In genomic region chr2:120068040-120068658, GRCh38 we compare ENCODE assay signal across 8 cellular contexts. TPM values are rescaled to one million over a fixed set of nuclear protein-coding genes. Genes with fewer than 3 reads are reported as not detected.
DNase-seq lines count a peak whose midpoint lies in the region; ATAC-seq, FAIRE-seq and TF ChIP-seq lines count a peak whose summit lies in the region.
"Not testable (repeated sequence)": the region's sequence is repeated elsewhere in the genome, so short reads cannot be mapped to it uniquely, and the experiment has no call there.

No MANE protein-coding gene starts in this region.

- not testable (repeated sequence) for H2AFZ ChIP-seq in neuronal stem cell (ENCODE audit: low read length)

- H3K18ac ChIP-seq in neuronal stem cell (ENCODE audit: low read length): peak overlapping the region; percentile 57

- not testable (repeated sequence) for H3K14ac ChIP-seq in neuronal stem cell (ENCODE audit: low read length)

- peaks cover 35% of the 10 kb centered on the region for H3K4me1 ChIP-seq in A549
- H3K4me1 ChIP-seq in Panc1 (ENCODE audit: control insufficient read depth, insufficient read depth, low read length): peaks cover 32% of the 10 kb centered on the region
- H3K4me1 ChIP-seq in neuronal stem cell (ENCODE audit: control insufficient read depth in 2 of 2, insufficient read depth in 1 of 2, low read depth in 1 of 2, low read length in 2 of 2): not testable (repeated sequence)

- POLR2A ChIA-PET in A549 (lab: Yijun Ruan, JAX); Panc1 (lab: Charles Lee): not testable (repeated sequence)

- TF ChIP-seq RAD21 in A549 (conservative IDR thresholded peaks at IDR 0.05 in 1 of 2, IDR thresholded peaks at IDR 0.05 in 1 of 2): not testable (repeated sequence)

- not testable (repeated sequence) for TF ChIP-seq EP300 in A549 (IDR thresholded peaks at IDR 0.05)

- H3K4me3 ChIP-seq in A549; Panc1 (ENCODE audit: low read depth in 2 of 2, low read length in 2 of 2); neuronal stem cell (ENCODE audit: low read length in 2 of 2): not testable (repeated sequence)

- CTCF ChIA-PET in A549 (lab: Yijun Ruan, JAX): interaction anchor here (0.6 kb wide), 2 partner anchors 41 to 526 kb away, joined by 3 read pairs; no protein-coding TSS in a partner anchor
- CTCF ChIA-PET in Panc1 (lab: Charles Lee): not testable (repeated sequence)

- H2BK120ac ChIP-seq in neuronal stem cell (ENCODE audit: low read depth, low read length): not testable (repeated sequence)

- H2BK12ac ChIP-seq in neuronal stem cell (ENCODE audit: low read length): peak overlapping the region; percentile 3

- not testable (repeated sequence) for H3K36me3 ChIP-seq in Panc1 (ENCODE audit: control insufficient read depth, insufficient read depth, low read length); neuronal stem cell (replicated peaks in 1 of 2; ENCODE audit: control insufficient read depth in 2 of 2, insufficient read depth in 2 of 2, low read length in 2 of 2)

- peak overlapping the region; percentile 74; the same call in 2 of the 3 replicates for H3K4me2 ChIP-seq in A549
- not testable (repeated sequence) for H3K4me2 ChIP-seq in neuronal stem cell (ENCODE audit: insufficient read depth, low read length, poor library complexity, severe bottlenecking)

- not testable (repeated sequence) for H3K27me3 ChIP-seq in Panc1 (ENCODE audit: control insufficient read depth, insufficient read depth, low read length); neuronal stem cell (ENCODE audit: control insufficient read depth in 3 of 3, insufficient read depth in 3 of 3, low read depth in 1 of 3, low read length in 3 of 3)

- not testable (repeated sequence) for H3K4ac ChIP-seq in neuronal stem cell (ENCODE audit: low read length)

- H2AK5ac ChIP-seq in neuronal stem cell (ENCODE audit: low read depth, low read length): not testable (repeated sequence)

- H2BK15ac ChIP-seq in neuronal stem cell (ENCODE audit: low read length): not testable (repeated sequence)

- WGBS in A549 (ENCODE audit: missing lambda C conversion rate): 91% methylated on average over 18 of the region's 20 CpGs
- WGBS in neuronal stem cell (ENCODE audit: extremely low coverage in 2 of 2, insufficient read length in 2 of 2, insufficient replicate concordance in 1 of 2), 2 donors: no CpG with 5 or more reads among the region's 20 CpGs

- TF ChIP-seq CTCF in A549 (IDR thresholded peaks at IDR 0.05); Panc1 (IDR thresholded peaks at IDR 0.05): not testable (repeated sequence)

- TF ChIP-seq POLR2A in A549 (IDR thresholded peaks at IDR 0.05; ENCODE audit: low read length): not testable (repeated sequence)

- H3K23ac ChIP-seq in neuronal stem cell (ENCODE audit: low read depth, low read length, poor library complexity): not testable (repeated sequence)

- not testable (repeated sequence) for H4K91ac ChIP-seq in neuronal stem cell (ENCODE audit: low read depth, low read length, poor library complexity)

- not testable (repeated sequence) for ATAC-seq in A549, Panc1

- H3K9ac ChIP-seq in neuronal stem cell (ENCODE audit: low read depth, low read length, poor library complexity): not testable (repeated sequence)

- not testable (repeated sequence) for H4K8ac ChIP-seq in neuronal stem cell (ENCODE audit: low read depth, low read length)

- not testable (repeated sequence) for DNase-seq in A549 (ENCODE audit: low read depth in 1 of 2, low spot score in 1 of 2); Panc1 (ENCODE audit: low read depth, low spot score); neuronal stem cell (ENCODE audit: low spot score)
- DNase-seq in DMS53 (lab: John Stamatoyannopoulos, UW) (peak; percentile 65), NCI-H146 (lab: John Stamatoyannopoulos, UW) (peak; percentile 76), NCI-H2081 (lab: John Stamatoyannopoulos, UW) (peak; percentile 85 to 89), NCI-H69 (lab: John Stamatoyannopoulos, UW) (peak; percentile 53), left kidney (ENCODE audit: low read depth, low spot score) (peak; percentile 16)

- not testable (repeated sequence) for H2BK5ac ChIP-seq in neuronal stem cell (ENCODE audit: low read length)

- H3K27ac ChIP-seq in A549: peak overlapping the region; percentile 68 to 69; a peak in 5 of 6 replicates
- peak overlapping the region; percentile 95 for H3K27ac ChIP-seq in Panc1 (ENCODE audit: low read length)
- H3K27ac ChIP-seq in neuronal stem cell (replicated peaks; ENCODE audit: low read length): not testable (repeated sequence)

- in situ Hi-C loops in Panc1 (cut with HindIII; ENCODE audit: low pct_unique_long_range_greater_than_20kb, low sequenced_read_pairs): not testable (repeated sequence)

- not testable (repeated sequence) for H3K79me1 ChIP-seq in neuronal stem cell (ENCODE audit: low read depth, low read length)

- not testable (repeated sequence) for FAIRE-seq in A549 (lab: Jason Lieb, UNC)

- not testable (repeated sequence) for BruUV-seq in Panc1 (replicated peaks; lab: Mats Ljungman, UMichigan)

- intact Hi-C loops in Panc1 (cut with micrococcal nuclease; ENCODE audit: unreplicated experiment): not testable (repeated sequence)

- not testable (repeated sequence) for H3K9me3 ChIP-seq in A549; Panc1 (ENCODE audit: control insufficient read depth, insufficient read depth, low read depth, low read length); neuronal stem cell (replicated peaks in 1 of 2; ENCODE audit: control insufficient read depth in 2 of 2, insufficient read depth in 1 of 2, low read depth in 1 of 2, low read length in 2 of 2)

RNA-seq across cellular contexts. Expression of gene EPB41L5, which starts 55.3 kb away (rescaled TPM):
- polyA plus RNA-seq in A549 (2011; rRNA removed) (30.9 and 33.0 TPM in 2 replicates), A549 (2017; fragmentation: RNase III; extraction: RNeasy Plus Mini Kit Qiagen cat#74134 plus additional on column Dnase treatment) (5.3 to 7.6 TPM (median 5.8 TPM) in 3 replicates)
- polyA plus RNA-seq in A549 (2012; cell fraction: cytosol; rRNA removed): 4.9 and 5.3 TPM in 2 replicates
- 4.6 and 7.5 TPM in 2 replicates for polyA plus RNA-seq in A549 (2012; cell fraction: nucleus; rRNA removed)
- 26.8 and 27.2 TPM in 2 replicates for polyA minus RNA-seq in A549 (2011; rRNA and poly(A)+ RNA removed)
- 42.2 TPM for total RNA-seq in Panc1 (2021; ENCODE audit: unreplicated experiment)
- 17.8 TPM for polyA plus RNA-seq in Panc1 (2012; ENCODE audit: insufficient read length)
- polyA plus RNA-seq in neuronal stem cell (2013, experiment 1 of 2): 32.1 TPM
- 32.7 TPM for polyA plus RNA-seq in neuronal stem cell (2013, experiment 2 of 2)
